In the genomic region with DNA sequence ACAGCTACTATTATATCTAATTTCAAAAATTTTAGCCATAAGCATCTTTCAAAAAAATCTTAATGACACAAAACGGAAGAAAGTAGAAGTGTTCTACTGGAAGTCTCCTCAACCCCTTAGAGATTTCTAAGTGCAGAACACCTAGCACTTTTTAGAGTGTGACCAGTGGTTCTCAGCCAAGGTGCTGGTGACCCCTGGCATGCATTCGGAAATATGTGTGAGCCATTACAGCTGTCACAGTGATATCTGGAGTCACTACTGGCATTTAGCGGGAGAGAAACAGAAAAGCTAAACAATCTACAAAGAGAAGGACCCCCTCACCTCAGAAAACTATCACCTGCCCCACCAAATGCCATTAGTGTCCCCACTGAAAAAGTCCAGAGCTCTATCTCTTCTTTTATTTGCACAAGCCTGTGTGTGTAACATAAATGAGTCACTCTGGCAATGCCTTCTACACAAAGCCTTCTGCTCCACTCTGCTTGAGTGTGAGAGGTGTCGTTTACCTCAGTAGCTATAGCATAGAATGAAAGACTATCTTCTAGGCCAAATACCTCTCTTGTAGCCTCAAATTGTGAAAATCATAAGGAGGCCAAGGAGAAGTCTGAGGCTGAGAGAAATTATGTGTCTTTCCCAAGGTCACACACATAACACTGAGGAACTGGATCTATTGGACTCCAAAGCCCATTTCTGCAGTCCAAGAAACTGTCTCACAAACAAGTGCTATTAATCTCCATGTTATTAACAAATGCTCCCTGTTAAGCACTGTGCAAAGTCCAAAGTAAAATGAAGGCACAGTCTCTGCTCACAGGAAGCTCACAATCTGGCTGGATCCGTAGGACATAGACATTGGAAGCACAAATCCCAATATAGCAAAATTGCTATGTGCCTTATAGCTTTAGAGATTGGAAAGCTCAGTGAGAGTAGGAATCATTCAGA, we compare ENCODE assay signal across 27 cellular contexts. TPM values are rescaled to one million over a fixed set of nuclear protein-coding genes. Genes with fewer than 3 reads are reported as not detected.
DNase-seq lines count a peak whose midpoint lies in the region; TF ChIP-seq lines count a peak whose summit lies in the region.
"Had no signal": no experiment of that assay in that cellular context is flagged by ENCODE, and none has a peak within 500 bp of the region (broad histone marks: within the 10 kb centered on the region; RNA-seq: fewer than 3 reads in every experiment).

No MANE protein-coding gene starts in this region.

- H3K36me3 ChIP-seq in endodermal cell (ENCODE audit: control insufficient read depth, insufficient read depth, low read length) (no peaks in the 10 kb centered on the region), mesenchymal stem cell (ENCODE audit: control insufficient read depth in 1 of 2, insufficient read depth in 2 of 2, low read depth in 1 of 2, low read length in 2 of 2) (no peaks in the 10 kb centered on the region)
- H3K36me3 ChIP-seq: BLaER1, cardiac muscle cell had no signal

- H3K4me3 ChIP-seq in endodermal cell (ENCODE audit: low read length) (peak overlapping the region; percentile 64), mesenchymal stem cell (ENCODE audit: insufficient read depth in 1 of 2, low read depth in 1 of 2, low read length in 2 of 2) (no peak overlapping the region)
- H3K4me3 ChIP-seq: BLaER1, cardiac muscle cell had no signal

- H3K4me1 Mint-ChIP-seq in endodermal cell: peaks cover 10% of the 10 kb centered on the region
- H3K4me1 Mint-ChIP-seq: activated naive CD4-positive, alpha-beta T cell treated with anti-CD3 and anti-CD28 coated beads, Interleukin-2, amount 10 ng/mL, durations not matched to agents 7 days and 5 days; memory B cell; naive B cell; WTC11 had no signal

- no peak overlapping the region for H4K8ac ChIP-seq in mesenchymal stem cell (ENCODE audit: low read length)

- DNase-seq in HT-29 (ENCODE audit: low spot score) (peak; percentile 2), endodermal cell (no peak), mesenchymal stem cell (peak; percentile 22), iPS-NIHi7 (ENCODE audit: extremely low spot score) (no peak), dermis blood vessel endothelial cell (no peak), COR-L47 (lab: John Stamatoyannopoulos, UW) (no peak), NCI-H187 treated with DMSO at 0.1 percent for 48 hours (lab: John Stamatoyannopoulos, UW) (no peak)
- DNase-seq: ACHN; activated CD4-positive, alpha-beta T cell treated with anti-CD3 and anti-CD28 coated beads, Interleukin-2, amount 50 U/mL, for 4 hours; activated naive CD4-positive, alpha-beta T cell treated with anti-CD3 and anti-CD28 coated beads, Interleukin-2, amount 10 ng/mL, durations not matched to agents 7 days and 5 days; amniotic stem cell; cortex of kidney; naive B cell; NCI-H1092; NCI-H2107; NCI-H524 treated with DMSO at 0.1 percent for 48 hours; occipital lobe had no signal

- no peak overlapping the region for H3K4ac ChIP-seq in mesenchymal stem cell (ENCODE audit: low read depth in 1 of 2, low read length in 2 of 2)

- H3K9me3 Mint-ChIP-seq in endodermal cell: no peaks in the 10 kb centered on the region
- H3K9me3 Mint-ChIP-seq: activated naive CD4-positive, alpha-beta T cell treated with anti-CD3 and anti-CD28 coated beads, Interleukin-2, amount 10 ng/mL, durations not matched to agents 7 days and 5 days; activated T-helper 1 cell treated with anti-CD3 and anti-CD28 coated beads, Interleukin-12 subunit alpha, Interleukin-12 subunit beta, Interleukin-2, Interleukin-4 antibody, amounts not matched to agents 30 ng/mL and 10 ng/mL and 1 ng/mL, durations not matched to agents 14 hours and 24 hours and 36 hours; memory B cell; WTC11 had no signal

- peak overlapping the region; percentile 6 for H2AFZ ChIP-seq in mesenchymal stem cell (ENCODE audit: low read depth, low read length)

- no peak overlapping the region for H2BK15ac ChIP-seq in mesenchymal stem cell (ENCODE audit: low read depth, poor library complexity, severe bottlenecking)

- H3K4me1 ChIP-seq in endodermal cell (ENCODE audit: control insufficient read depth, insufficient read depth, low read length) (peaks cover 6% of the 10 kb centered on the region), mesenchymal stem cell (ENCODE audit: control insufficient read depth, insufficient read depth, low read depth, low read length) (no peaks in the 10 kb centered on the region)

- H3K79me1 ChIP-seq in mesenchymal stem cell (replicated peaks; ENCODE audit: low read length, poor library complexity, severe bottlenecking): no peaks in the 10 kb centered on the region

- no peaks in the 10 kb centered on the region for H3K36me3 Mint-ChIP-seq in endodermal cell (ENCODE audit: low read depth)
- H3K36me3 Mint-ChIP-seq: activated naive CD4-positive, alpha-beta T cell treated with anti-CD3 and anti-CD28 coated beads, Interleukin-2, amount 10 ng/mL, durations not matched to agents 7 days and 5 days; memory B cell; naive B cell; WTC11 had no signal

- H3K4me2 ChIP-seq in mesenchymal stem cell (ENCODE audit: low read length, poor library complexity, severe bottlenecking): no peak overlapping the region
- H3K4me2 ChIP-seq: BLaER1 had no signal

- no peaks in the 10 kb centered on the region for H3K9me3 ChIP-seq in endodermal cell (ENCODE audit: control insufficient read depth, low read length)
- no peaks in the 10 kb centered on the region for H3K9me3 ChIP-seq in mesenchymal stem cell (ENCODE audit: control insufficient read depth, low read length)
- H3K9me3 ChIP-seq: BLaER1 had no signal

- H2BK120ac ChIP-seq in mesenchymal stem cell (ENCODE audit: low read depth, low read length): peak overlapping the region; percentile 68

- no peak overlapping the region for H3K23ac ChIP-seq in mesenchymal stem cell (ENCODE audit: low read length in 2 of 2)

- no peak overlapping the region for H2AK5ac ChIP-seq in mesenchymal stem cell (ENCODE audit: low read length, severe bottlenecking)

- H3K18ac ChIP-seq in mesenchymal stem cell (ENCODE audit: low read depth in 1 of 2, low read length in 2 of 2): peak overlapping the region; percentile 63 to 74

- peak overlapping the region; percentile 17 to 72 for H2BK12ac ChIP-seq in mesenchymal stem cell (ENCODE audit: low read length in 2 of 2)

- no peak overlapping the region for H3K4me3 Mint-ChIP-seq in endodermal cell
- H3K4me3 Mint-ChIP-seq: activated naive CD4-positive, alpha-beta T cell treated with anti-CD3 and anti-CD28 coated beads, Interleukin-2, amount 10 ng/mL, durations not matched to agents 7 days and 5 days; activated T-helper 1 cell treated with anti-CD3 and anti-CD28 coated beads, Interleukin-12 subunit alpha, Interleukin-12 subunit beta, Interleukin-2, Interleukin-4 antibody, amounts not matched to agents 30 ng/mL and 10 ng/mL and 1 ng/mL, durations not matched to agents 14 hours and 24 hours and 36 hours; memory B cell; naive B cell; WTC11 had no signal

- no peak overlapping the region for H3K14ac ChIP-seq in mesenchymal stem cell (ENCODE audit: low read length in 2 of 2)

- H3K27me3 Mint-ChIP-seq in endodermal cell (ENCODE audit: insufficient read depth): no peaks in the 10 kb centered on the region
- H3K27me3 Mint-ChIP-seq: activated naive CD4-positive, alpha-beta T cell treated with anti-CD3 and anti-CD28 coated beads, Interleukin-2, amount 10 ng/mL, durations not matched to agents 7 days and 5 days; naive B cell had no signal

- peak overlapping the region; percentile 45 for H4K91ac ChIP-seq in mesenchymal stem cell (ENCODE audit: low read length)

- H3K27ac ChIP-seq in C4-2B (peak overlapping the region; percentile 36; the same call in 1 of the 2 replicates), endodermal cell (ENCODE audit: low read depth, low read length) (no peak overlapping the region), mesenchymal stem cell (ENCODE audit: low read length, poor library complexity, severe bottlenecking) (no peak overlapping the region)
- H3K27ac ChIP-seq: BLaER1, cardiac muscle cell, HL-60, RWPE1 had no signal

- H3K27me3 ChIP-seq in endodermal cell (ENCODE audit: control insufficient read depth, insufficient read depth, low read length, poor library complexity, severe bottlenecking) (no peaks in the 10 kb centered on the region), mesenchymal stem cell (ENCODE audit: control insufficient read depth in 1 of 2, insufficient read depth in 1 of 2, low read length in 2 of 2) (no peaks in the 10 kb centered on the region)
- H3K27me3 ChIP-seq: BLaER1, cardiac muscle cell had no signal

- H3K9ac ChIP-seq in endodermal cell (ENCODE audit: extremely low read depth, low read length, poor library complexity, severe bottlenecking): no peak overlapping the region
- H3K9ac ChIP-seq in mesenchymal stem cell (ENCODE audit: low read length): no peak overlapping the region
- H3K9ac ChIP-seq: BLaER1 had no signal

- H3K27ac Mint-ChIP-seq in endodermal cell: no peak overlapping the region
- H3K27ac Mint-ChIP-seq: activated naive CD4-positive, alpha-beta T cell treated with anti-CD3 and anti-CD28 coated beads, Interleukin-2, amount 10 ng/mL, durations not matched to agents 7 days and 5 days; activated T-helper 1 cell treated with anti-CD3 and anti-CD28 coated beads, Interleukin-12 subunit alpha, Interleukin-12 subunit beta, Interleukin-2, Interleukin-4 antibody, amounts not matched to agents 30 ng/mL and 10 ng/mL and 1 ng/mL, durations not matched to agents 14 hours and 24 hours and 36 hours; memory B cell; naive B cell; WTC11 had no signal

- no peak overlapping the region for H2BK5ac ChIP-seq in mesenchymal stem cell (ENCODE audit: low read depth, low read length, poor library complexity, severe bottlenecking)

- TF ChIP-seq CTCF in C4-2B (conservative IDR thresholded peaks at IDR 0.05) (no peak), endodermal cell (conservative IDR thresholded peaks at IDR 0.05) (no peak)

- 90 to 95% methylated on average over 3 to 5 of the region's 5 CpGs for WGBS in endodermal cell (ENCODE audit: insufficient coverage in 1 of 2, insufficient read length in 1 of 2), 2 experiments
- 76% methylated on average over 4 of the region's 5 CpGs for WGBS in mesenchymal stem cell

RNA-seq across cellular contexts. Expression of gene KCNMB2, which starts 28.5 kb away (rescaled TPM):
- total RNA-seq in HT-29 (2014; rRNA removed; shearing (Covaris generic)): 0.03 TPM in 1 of 2 replicates, not detected in the other
- total RNA-seq in endodermal cell (not detected), dermis blood vessel endothelial cell (not detected in 2 replicates)
- polyA plus RNA-seq in endodermal cell (2013, experiment 1 of 2): 0.93 TPM
- polyA plus RNA-seq in endodermal cell (2013, experiment 2 of 2): 0.75 TPM
- polyA plus RNA-seq in mesenchymal stem cell (2013, experiment 1 of 2): 1.8 TPM
- polyA plus RNA-seq in mesenchymal stem cell (2013, experiment 2 of 2): 1.8 TPM
- total RNA-seq: activated T-helper 1 cell treated with anti-CD3 and anti-CD28 coated beads, Interleukin-12 subunit alpha, Interleukin-12 subunit beta, Interleukin-2, Interleukin-4 antibody, amounts not matched to agents 30 ng/mL and 10 ng/mL and 1 ng/mL, durations not matched to agents 14 hours and 24 hours and 36 hours; ureter; WTC11 had no signal
- polyA plus RNA-seq: cardiac muscle cell, fibroblast of lung had no signal

Comparison
In these comparisons a context has a peak if more than half of its experiments do, and no peak if none do; other contexts are left out.
1. DNase-seq: peak in HT-29 (single experiment) and mesenchymal stem cell (single experiment); none in endodermal cell (single experiment), iPS-NIHi7 (single experiment), dermis blood vessel endothelial cell (single experiment), COR-L47 (single experiment) and NCI-H187 treated with DMSO at 0.1 percent for 48 hours (single experiment).